Comparison of ENCODE assay signal across 8 cellular contexts in the genomic region with DNA sequence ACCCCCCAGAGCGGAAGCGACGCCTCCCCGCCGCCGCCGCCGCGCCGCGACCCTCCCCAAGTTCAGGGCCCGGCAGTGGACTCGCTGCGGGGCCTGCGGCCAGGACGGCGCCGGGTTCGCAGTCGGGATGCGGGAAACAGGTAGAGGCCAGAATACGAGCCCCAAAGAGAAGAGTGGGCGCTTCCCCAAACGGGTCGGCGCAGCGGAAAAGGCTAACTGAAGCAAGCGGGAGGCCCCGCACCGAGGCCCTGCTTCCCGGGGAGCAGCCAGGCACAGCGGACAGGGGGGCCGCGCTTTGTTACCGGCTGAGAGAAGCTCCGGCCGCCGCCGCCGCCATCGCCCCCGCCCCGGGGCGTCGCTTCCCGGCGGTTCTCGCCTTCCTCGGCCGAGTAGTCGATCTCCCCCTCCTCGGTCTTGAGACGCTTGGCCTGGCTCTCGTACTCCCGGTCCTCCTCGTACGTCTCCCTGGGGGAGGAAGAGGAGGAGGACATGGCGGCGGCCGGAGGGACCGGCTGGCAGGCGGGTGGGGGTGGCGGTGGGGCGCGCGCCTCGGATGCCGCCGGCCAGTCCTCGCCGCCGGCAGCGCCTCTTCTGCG. TPM values are rescaled to one million over a fixed set of nuclear protein-coding genes. Genes with fewer than 3 reads are reported as not detected.
DNase-seq lines count a peak whose midpoint lies in the region; ATAC-seq and TF ChIP-seq lines count a peak whose summit lies in the region.

No MANE protein-coding gene starts in this region.

- POLR2A ChIA-PET in WTC11 (lab: Charles Lee): interaction anchor here (0.7 to 4.5 kb wide), 7 partner anchors 13 to 225 kb away, joined by 3 to 55 read pairs (median 5); a partner anchor contains a TSS

- peaks cover 48% of the 10 kb centered on the region for H3K4me1 Mint-ChIP-seq in WTC11

- CTCF ChIA-PET in WTC11 (lab: Charles Lee): interaction anchor here (1.5 to 4.5 kb wide), 10 partner anchors 12 to 124 kb away, joined by 4 to 27 read pairs (median 8); a partner anchor contains a TSS

- H3K4me3 Mint-ChIP-seq in WTC11: peak overlapping the region; percentile 90

- intact Hi-C loops in left lung (cut with DNase I): loop anchor here in 1 of 2 donors (10.0 kb wide), 1 partner anchor 63 kb away; a partner anchor contains a TSS

- no peaks in the 10 kb centered on the region for H3K27me3 Mint-ChIP-seq in WTC11 (ENCODE audit: low read depth)

- peaks cover 25 to 54% of the 10 kb centered on the region in 2 donors for H3K4me1 ChIP-seq in left lung

- no peaks in the 10 kb centered on the region for H3K9me3 Mint-ChIP-seq in WTC11

- no peaks in the 10 kb centered on the region for H3K9me3 ChIP-seq in left lung

- no peak for TF ChIP-seq CTCF in WTC11 (IDR thresholded peaks at IDR 0.05)
- no peak for TF ChIP-seq CTCF in left lung (IDR thresholded peaks at IDR 0.05)

- no peaks in the 10 kb centered on the region for H3K36me3 ChIP-seq in left lung

- no peaks in the 10 kb centered on the region for H3K36me3 Mint-ChIP-seq in WTC11

- peak; percentile 37 to 54 for DNase-seq in NCI-H2081 (lab: John Stamatoyannopoulos, UW)
- no peak for DNase-seq in NCI-H2081 treated with DMSO at 0.1 percent for 48 hours (lab: John Stamatoyannopoulos, UW)
- peak; percentile 46 for DNase-seq in WTC11 (ENCODE audit: low spot score)
- peak; percentile 27 for DNase-seq in cerebellum (ENCODE audit: low spot score)
- DNase-seq in left lung: peak; percentile 51 to 90
- peak in 2 of 3 experiments; percentile 17 to 21 for DNase-seq in stimulated activated CD4-positive, alpha-beta T cell treated with anti-CD3 and anti-CD28 coated beads, TNF-alpha, amount 100 ng/mL, for 24 hours (ENCODE audit: low read depth in 3 of 3)
- no peak for DNase-seq in NCI-H774 (lab: John Stamatoyannopoulos, UW)

- H3K27me3 ChIP-seq in left lung: no peaks in the 10 kb centered on the region

- H3K4me3 ChIP-seq in left lung: peak overlapping the region; percentile 62 to 84

- H3K27ac Mint-ChIP-seq in WTC11: no peak overlapping the region; the same call in none of the 2 replicates

- H3K27ac ChIP-seq in left lung: peak overlapping the region; percentile 97 to 98

- ATAC-seq in HG03342 (IDR thresholded peaks at IDR 0.05; ENCODE audit: unreplicated experiment): peak; percentile 10
- no peak for ATAC-seq in WTC11
- peak; percentile 31 for ATAC-seq in left lung

TF ChIP-seq in WTC11, 78 proteins besides CTCF, POLR2A, EP300 and RAD21:
- TF ChIP-seq RORB (CRISPR knock-in tag; IDR thresholded peaks at IDR 0.05): no peak
- TF ChIP-seq, protein P1, sequence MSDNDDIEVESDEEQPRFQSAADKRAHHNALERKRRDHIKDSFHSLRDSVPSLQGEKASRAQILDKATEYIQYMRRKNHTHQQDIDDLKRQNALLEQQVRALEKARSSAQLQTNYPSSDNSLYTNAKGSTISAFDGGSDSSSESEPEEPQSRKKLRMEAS (CRISPR knock-in tag; IDR thresholded peaks at IDR 0.05): 0 out of 2 replicates have a peak, but pooled peaks have one; percentile 16
- no peak for TF ChIP-seq ZNF671 (CRISPR knock-in tag; IDR thresholded peaks at IDR 0.05)
- TF ChIP-seq, protein P2, sequence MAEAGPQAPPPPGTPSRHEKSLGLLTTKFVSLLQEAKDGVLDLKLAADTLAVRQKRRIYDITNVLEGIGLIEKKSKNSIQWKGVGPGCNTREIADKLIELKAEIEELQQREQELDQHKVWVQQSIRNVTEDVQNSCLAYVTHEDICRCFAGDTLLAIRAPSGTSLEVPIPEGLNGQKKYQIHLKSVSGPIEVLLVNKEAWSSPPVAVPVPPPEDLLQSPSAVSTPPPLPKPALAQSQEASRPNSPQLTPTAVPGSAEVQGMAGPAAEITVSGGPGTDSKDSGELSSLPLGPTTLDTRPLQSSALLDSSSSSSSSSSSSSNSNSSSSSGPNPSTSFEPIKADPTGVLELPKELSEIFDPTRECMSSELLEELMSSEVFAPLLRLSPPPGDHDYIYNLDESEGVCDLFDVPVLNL (CRISPR knock-in tag; IDR thresholded peaks at IDR 0.05; ENCODE audit: borderline replicate concordance, low read depth): 0 out of 2 replicates have a peak, but pooled peaks have one; percentile 43
- TF ChIP-seq ZNF219 (CRISPR knock-in tag; IDR thresholded peaks at IDR 0.05; ENCODE audit: borderline replicate concordance): peak; percentile 15; the same call in 1 of the 2 replicates
- TF ChIP-seq ZNF317 (CRISPR knock-in tag; IDR thresholded peaks at IDR 0.05; ENCODE audit: borderline replicate concordance, low read depth): no peak
- TF ChIP-seq, protein P3, sequence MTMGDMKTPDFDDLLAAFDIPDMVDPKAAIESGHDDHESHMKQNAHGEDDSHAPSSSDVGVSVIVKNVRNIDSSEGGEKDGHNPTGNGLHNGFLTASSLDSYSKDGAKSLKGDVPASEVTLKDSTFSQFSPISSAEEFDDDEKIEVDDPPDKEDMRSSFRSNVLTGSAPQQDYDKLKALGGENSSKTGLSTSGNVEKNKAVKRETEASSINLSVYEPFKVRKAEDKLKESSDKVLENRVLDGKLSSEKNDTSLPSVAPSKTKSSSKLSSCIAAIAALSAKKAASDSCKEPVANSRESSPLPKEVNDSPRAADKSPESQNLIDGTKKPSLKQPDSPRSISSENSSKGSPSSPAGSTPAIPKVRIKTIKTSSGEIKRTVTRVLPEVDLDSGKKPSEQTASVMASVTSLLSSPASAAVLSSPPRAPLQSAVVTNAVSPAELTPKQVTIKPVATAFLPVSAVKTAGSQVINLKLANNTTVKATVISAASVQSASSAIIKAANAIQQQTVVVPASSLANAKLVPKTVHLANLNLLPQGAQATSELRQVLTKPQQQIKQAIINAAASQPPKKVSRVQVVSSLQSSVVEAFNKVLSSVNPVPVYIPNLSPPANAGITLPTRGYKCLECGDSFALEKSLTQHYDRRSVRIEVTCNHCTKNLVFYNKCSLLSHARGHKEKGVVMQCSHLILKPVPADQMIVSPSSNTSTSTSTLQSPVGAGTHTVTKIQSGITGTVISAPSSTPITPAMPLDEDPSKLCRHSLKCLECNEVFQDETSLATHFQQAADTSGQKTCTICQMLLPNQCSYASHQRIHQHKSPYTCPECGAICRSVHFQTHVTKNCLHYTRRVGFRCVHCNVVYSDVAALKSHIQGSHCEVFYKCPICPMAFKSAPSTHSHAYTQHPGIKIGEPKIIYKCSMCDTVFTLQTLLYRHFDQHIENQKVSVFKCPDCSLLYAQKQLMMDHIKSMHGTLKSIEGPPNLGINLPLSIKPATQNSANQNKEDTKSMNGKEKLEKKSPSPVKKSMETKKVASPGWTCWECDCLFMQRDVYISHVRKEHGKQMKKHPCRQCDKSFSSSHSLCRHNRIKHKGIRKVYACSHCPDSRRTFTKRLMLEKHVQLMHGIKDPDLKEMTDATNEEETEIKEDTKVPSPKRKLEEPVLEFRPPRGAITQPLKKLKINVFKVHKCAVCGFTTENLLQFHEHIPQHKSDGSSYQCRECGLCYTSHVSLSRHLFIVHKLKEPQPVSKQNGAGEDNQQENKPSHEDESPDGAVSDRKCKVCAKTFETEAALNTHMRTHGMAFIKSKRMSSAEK (CRISPR knock-in tag; IDR thresholded peaks at IDR 0.05; ENCODE audit: borderline replicate concordance): no peak
- 0 out of 2 replicates have a peak, but pooled peaks have one; percentile 27 for TF ChIP-seq ETV6 (CRISPR knock-in tag; IDR thresholded peaks at IDR 0.05)

RNA-seq across cellular contexts. Expression of a gene that starts 0.5 kb away (rescaled TPM):
- total RNA-seq in WTC11 (2021): 63.1 to 66.4 TPM (median 65.3 TPM) in 3 replicates
- total RNA-seq in cerebellum: 102 TPM
- 10 to 100 TPM; 44.2 to 51.6 TPM for total RNA-seq in left lung

Comparison
In these comparisons a context has a peak if more than half of its experiments do, and no peak if none do; other contexts are left out.
1. DNase-seq: peak in NCI-H2081 (2 of 2), WTC11 (single experiment), cerebellum (single experiment), left lung (2 of 2) and stimulated activated CD4-positive, alpha-beta T cell treated with anti-CD3 and anti-CD28 coated beads, TNF-alpha, amount 100 ng/mL, for 24 hours (2 of 3); none in NCI-H2081 treated with DMSO at 0.1 percent for 48 hours (single experiment) and NCI-H774 (single experiment).